ENCODE assay signal across 14 cellular contexts in genomic region chr4:78779280-78779679, GRCh38. TPM values are rescaled to one million over a fixed set of nuclear protein-coding genes. Genes with fewer than 3 reads are reported as not detected.
DNase-seq lines count a peak whose midpoint lies in the region; ATAC-seq and TF ChIP-seq lines count a peak whose summit lies in the region.
"Had no signal": no experiment of that assay in that cellular context is flagged by ENCODE, and none has a peak within 500 bp of the region (broad histone marks: within the 10 kb centered on the region; RNA-seq: fewer than 3 reads in every experiment).

No MANE protein-coding gene starts in this region.

- peak overlapping the region; percentile 77 for H3K4me2 ChIP-seq in DOHH2 (ENCODE audit: low read length)

- H3K9me3 ChIP-seq in DOHH2 (ENCODE audit: control insufficient read depth, insufficient read depth, low read length) (no peaks in the 10 kb centered on the region), adipocyte (ENCODE audit: control insufficient read depth, low read length) (no peaks in the 10 kb centered on the region), lower lobe of right lung (no peaks in the 10 kb centered on the region)

- DNase-seq in adipocyte (ENCODE audit: low read depth) (peak; percentile 57), lower lobe of right lung (no peak), hypothalamus (lab: John Stamatoyannopoulos, UW) (no peak), posterior vena cava (ENCODE audit: low spot score) (no peak), hippocampal formation (lab: John Stamatoyannopoulos, UW) (no peak), SHP77 (lab: John Stamatoyannopoulos, UW) (no peak)
- DNase-seq: activated T-cell treated with anti-CD3 and anti-CD28 coated beads, Interleukin-2, amount 50 U/mL, for 48 hours; CD4-positive, CD25-positive, alpha-beta regulatory T cell; NCI-H1092 treated with DMSO at 0.1 percent for 48 hours; NCI-H69; nephron progenitor cell had no signal

- intact Hi-C loops in lower lobe of right lung (cut with DNase I), result no loop called here
- intact Hi-C loops in posterior vena cava (cut with DNase I), result no loop called here

- TF ChIP-seq CTCF in DOHH2 (IDR thresholded peaks at IDR 0.05; ENCODE audit: low read depth, low read length, poor library complexity, severe bottlenecking) (no peak), lower lobe of right lung (IDR thresholded peaks at IDR 0.05) (no peak)

- H3K27ac ChIP-seq in DOHH2 (ENCODE audit: low read depth, low read length) (no peak overlapping the region), lower lobe of right lung (no peak overlapping the region)
- H3K27ac ChIP-seq: epithelial cell of prostate had no signal

- no peaks in the 10 kb centered on the region for H3F3A ChIP-seq in DOHH2 (ENCODE audit: control insufficient read depth, insufficient read depth)

- H3K27me3 ChIP-seq in DOHH2 (ENCODE audit: control insufficient read depth, low read length), result no peaks in the 10 kb centered on the region
- H3K27me3 ChIP-seq in adipocyte (replicated peaks; ENCODE audit: control insufficient read depth, insufficient read depth, low read length), result no peaks in the 10 kb centered on the region
- no peaks in the 10 kb centered on the region for H3K27me3 ChIP-seq in lower lobe of right lung (ENCODE audit: low read depth)

- H3K36me3 ChIP-seq in DOHH2 (ENCODE audit: control insufficient read depth, low read length), result peaks cover 12% of the 10 kb centered on the region; the same call in 1 of the 2 replicates
- peaks cover 3% of the 10 kb centered on the region for H3K36me3 ChIP-seq in adipocyte (ENCODE audit: control insufficient read depth, insufficient read depth, low read length, severe bottlenecking)
- no peaks in the 10 kb centered on the region for H3K36me3 ChIP-seq in lower lobe of right lung

- peak; percentile 15 for ATAC-seq in GM19351 (IDR thresholded peaks at IDR 0.05; ENCODE audit: unreplicated experiment)
- no peak for ATAC-seq in lower lobe of right lung

- H3K9me2 ChIP-seq in DOHH2 (replicated peaks; ENCODE audit: control insufficient read depth, low read length), result no peaks in the 10 kb centered on the region

- peak overlapping the region; percentile 84 for H3K4me3 ChIP-seq in DOHH2 (ENCODE audit: low read length)
- H3K4me3 ChIP-seq in adipocyte (ENCODE audit: low read length), result no peak overlapping the region
- peak overlapping the region; percentile 2 for H3K4me3 ChIP-seq in lower lobe of right lung

- peaks cover 63% of the 10 kb centered on the region for H3K4me1 ChIP-seq in DOHH2 (ENCODE audit: control insufficient read depth, low read length)
- H3K4me1 ChIP-seq in adipocyte (ENCODE audit: control insufficient read depth, insufficient read depth, low read length), result peaks cover 32% of the 10 kb centered on the region
- peaks cover 36% of the 10 kb centered on the region for H3K4me1 ChIP-seq in lower lobe of right lung

- H3K79me2 ChIP-seq in DOHH2 (ENCODE audit: control insufficient read depth, low read length), result peaks cover 76% of the 10 kb centered on the region

- H4K20me1 ChIP-seq in DOHH2 (ENCODE audit: control insufficient read depth, insufficient read depth, low read depth, low read length), result peaks cover 3% of the 10 kb centered on the region; the same call in 1 of the 2 replicates

- H3K9ac ChIP-seq in adipocyte (ENCODE audit: low read length), result no peak overlapping the region

RNA-seq across cellular contexts. Expression of gene BMP2K, which starts 3.1 kb away (rescaled TPM):
- total RNA-seq in lower lobe of right lung (48.9 TPM), posterior vena cava (10 to 100 TPM; 43.7 to 46.2 TPM)
